36 cellular contexts compared by ENCODE assay signal in genomic region chr10:50439806-50440205, GRCh38.
"Had no signal": no experiment of that assay in that cellular context is flagged by ENCODE, and none has a peak within 500 bp of the region (broad histone marks: within the 10 kb centered on the region; RNA-seq: fewer than 3 reads in every experiment).

No MANE protein-coding gene starts in this region.

- H3K27me3 ChIP-seq: ascending aorta had no signal

- H3K36me3 ChIP-seq: ascending aorta had no signal

- H3K4me3 Mint-ChIP-seq: activated B cell treated with CpG ODN at 0.5 μM for 24 hours; activated CD4-positive, alpha-beta memory T cell treated with anti-CD3 and anti-CD28 coated beads for 36 hours; activated naive CD8-positive, alpha-beta T cell treated with anti-CD3 and anti-CD28 coated beads for 36 hours; activated T-cell treated with anti-CD3 and anti-CD28 coated beads, Interleukin-2, amount 50 U/mL, for 72 hours; activated T-helper 17 cell treated with anti-CD3 and anti-CD28 coated beads, Interleukin-2, amount 50 U/mL, for 72 hours; brain had no signal

- H3K9me3 Mint-ChIP-seq: activated B cell treated with CpG ODN at 0.5 μM for 24 hours; activated T-helper 17 cell treated with anti-CD3 and anti-CD28 coated beads, Interleukin-2, amount 50 U/mL, for 72 hours had no signal

- H3K4me1 Mint-ChIP-seq: activated B cell treated with CpG ODN at 0.5 μM for 24 hours, brain had no signal

- H3K27me3 Mint-ChIP-seq: activated B cell treated with CpG ODN at 0.5 μM for 24 hours; activated CD4-positive, alpha-beta memory T cell treated with anti-CD3 and anti-CD28 coated beads for 36 hours; activated naive CD8-positive, alpha-beta T cell treated with anti-CD3 and anti-CD28 coated beads for 36 hours; activated T-helper 17 cell treated with anti-CD3 and anti-CD28 coated beads, Interleukin-2, amount 50 U/mL, for 72 hours had no signal

- DNase-seq: activated B cell treated with CpG ODN at 0.5 μM for 24 hours; activated CD4-positive, alpha-beta memory T cell treated with anti-CD3 and anti-CD28 coated beads for 36 hours; activated CD4-positive, alpha-beta T cell treated with anti-CD3 and anti-CD28 coated beads for 4 hours; activated CD4-positive, alpha-beta T cell treated with anti-CD3 and anti-CD28 coated beads, Interleukin-2, amount 50 U/mL, for 1 hour; activated CD4-positive, CD25-positive, alpha-beta regulatory T cell treated with anti-CD3 and anti-CD28 coated beads, Interleukin-2, amount 50 U/mL, for 72 hours; activated CD8-positive, alpha-beta memory T cell treated with anti-CD3 and anti-CD28 coated beads, Interleukin-2, amount 50 U/mL, for 4 hours; activated effector memory CD4-positive, alpha-beta T cell treated with anti-CD3 and anti-CD28 coated beads, Interleukin-2, amount 50 U/mL, for 16 hours; activated naive CD4-positive, alpha-beta T cell; activated naive CD4-positive, alpha-beta T cell treated with anti-CD3 and anti-CD28 coated beads, Interleukin-2, amount 50 U/mL, for 16 hours; activated naive CD8-positive, alpha-beta T cell treated with anti-CD3 and anti-CD28 coated beads for 36 hours; activated T-cell treated with anti-CD3 and anti-CD28 coated beads, Interleukin-2, amount 50 U/mL, for 1 hour; activated T-cell treated with anti-CD3 and anti-CD28 coated beads, Interleukin-2, amount 50 U/mL, for 72 hours; amygdala; caudate nucleus; cerebellar nuclear complex; NCI-H1105; NCI-H1417 treated with DMSO at 0.1 percent for 48 hours; NCI-H1694; NCI-H1930; NCI-H2081 treated with DMSO at 0.1 percent for 48 hours; NCI-H526; NCI-H748 treated with DMSO at 0.1 percent for 48 hours; PC-3; SIG-M5; T-helper 1 cell; T-helper 9 cell had no signal

- ATAC-seq: activated T-cell treated with anti-CD3 and anti-CD28 coated beads, Interleukin-2, amount 50 U/mL, for 72 hours; activated T-helper 17 cell treated with anti-CD3 and anti-CD28 coated beads, Interleukin-2, amount 50 U/mL, for 72 hours; PC-3; Right ventricle myocardium inferior; SK-N-SH treated with all-trans-retinoic acid at 6 μM for 48 hours had no signal

- H3K9me3 ChIP-seq: ascending aorta had no signal

- FAIRE-seq: bronchial epithelial cell, colon, RCC 7860 had no signal

- H3K4me3 ChIP-seq: ascending aorta had no signal

- H3K27ac ChIP-seq: RWPE1, VCaP had no signal

- H3K27ac Mint-ChIP-seq: activated B cell treated with CpG ODN at 0.5 μM for 24 hours; activated CD4-positive, alpha-beta memory T cell treated with anti-CD3 and anti-CD28 coated beads for 36 hours; activated naive CD8-positive, alpha-beta T cell treated with anti-CD3 and anti-CD28 coated beads for 36 hours; activated T-cell treated with anti-CD3 and anti-CD28 coated beads, Interleukin-2, amount 50 U/mL, for 72 hours; activated T-helper 17 cell treated with anti-CD3 and anti-CD28 coated beads, Interleukin-2, amount 50 U/mL, for 72 hours; brain had no signal
